ENCODE assay signal across 13 cellular contexts in the genomic region with DNA sequence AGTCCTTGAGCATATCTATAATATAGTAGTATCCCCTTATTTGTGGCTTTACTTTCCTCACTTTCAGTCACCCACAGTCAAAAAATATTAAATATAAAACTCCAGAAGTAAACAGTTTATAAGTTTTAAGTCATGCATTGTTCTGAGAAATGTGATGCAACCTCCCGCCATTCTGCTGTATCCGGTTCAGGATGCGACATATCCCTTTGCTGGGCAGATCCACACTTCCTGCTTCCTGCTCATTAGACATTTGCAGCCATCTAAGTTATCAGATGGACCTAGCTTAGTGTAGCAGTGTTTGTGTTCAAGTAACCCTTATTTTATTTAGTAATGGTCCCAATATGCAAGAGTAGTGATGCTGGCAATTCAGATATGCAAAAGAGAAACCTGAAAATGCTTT. TPM values are rescaled to one million over a fixed set of nuclear protein-coding genes. Genes with fewer than 3 reads are reported as not detected.
DNase-seq lines count a peak whose midpoint lies in the region; ATAC-seq, FAIRE-seq and TF ChIP-seq lines count a peak whose summit lies in the region.
"Had no signal": no experiment of that assay in that cellular context is flagged by ENCODE, and none has a peak within 500 bp of the region (broad histone marks: within the 10 kb centered on the region; RNA-seq: fewer than 3 reads in every experiment).

No MANE protein-coding gene starts in this region.

- H3K36me3 ChIP-seq in K562 (ENCODE audit: control insufficient read depth, insufficient read depth, low read length), result no peaks in the 10 kb centered on the region
- no peaks in the 10 kb centered on the region for H3K36me3 ChIP-seq in smooth muscle cell (ENCODE audit: low read depth)
- H3K36me3 ChIP-seq: BE2C had no signal

- BruUV-seq in K562 (replicated peaks; lab: Mats Ljungman, UMichigan), result no TSS peak

- 19% methylated on average over 3 of the region's 3 CpGs for WGBS in K562 (ENCODE audit: insufficient coverage, low coverage, missing lambda C conversion rate)
- 80% methylated on average over 3 of the region's 3 CpGs for WGBS in smooth muscle cell (ENCODE audit: low lambda C conversion rate)

- CTCF ChIA-PET in K562 (lab: Yijun Ruan, JAX; ENCODE audit: low intra/inter-chr PET ratio), result no interaction called here
- CTCF ChIA-PET in activated naive CD4-positive, alpha-beta T cell treated with anti-CD3 and anti-CD28 coated beads for 36 hours (lab: Charles Lee), result no interaction called here

- H3K27me3 ChIP-seq in K562 (ENCODE audit: control insufficient read depth in 2 of 2, insufficient read depth in 2 of 2, low read length in 2 of 2) (no peaks in the 10 kb centered on the region), smooth muscle cell (ENCODE audit: low read depth) (no peaks in the 10 kb centered on the region)

- H3K27me3 Mint-ChIP-seq in activated naive CD4-positive, alpha-beta T cell treated with anti-CD3 and anti-CD28 coated beads for 36 hours (ENCODE audit: low read depth), result peaks cover 7% of the 10 kb centered on the region

- peak; percentile 18 for DNase-seq in HT1080 (ENCODE audit: low read depth)
- no peak for DNase-seq in K562 (ENCODE audit: extremely low read depth in 1 of 4, low spot score in 3 of 4)
- peak; percentile 40 to 45 for DNase-seq in lung microvascular endothelial cell (ENCODE audit: low read depth in 2 of 2)
- DNase-seq in smooth muscle cell (lab: John Stamatoyannopoulos, UW; ENCODE audit: unreplicated experiment), result no peak
- DNase-seq in HuH-7.5 (ENCODE audit: low spot score), result no peak
- no peak for DNase-seq in activated naive CD4-positive, alpha-beta T cell treated with anti-CD3 and anti-CD28 coated beads for 36 hours
- no peak for DNase-seq in GOT3 (lab: John Stamatoyannopoulos, UW)
- DNase-seq: BE2C; CD4-positive, alpha-beta memory T cell; COR-L47 had no signal

- H3K36me3 Mint-ChIP-seq in activated naive CD4-positive, alpha-beta T cell treated with anti-CD3 and anti-CD28 coated beads for 36 hours (ENCODE audit: low read depth), result no peaks in the 10 kb centered on the region

- H3K4me3 Mint-ChIP-seq in activated naive CD4-positive, alpha-beta T cell treated with anti-CD3 and anti-CD28 coated beads for 36 hours, result no peak overlapping the region
- H3K4me3 Mint-ChIP-seq: CD4-positive, alpha-beta memory T cell had no signal

- H3K79me2 ChIP-seq in K562 (ENCODE audit: control insufficient read depth, insufficient read depth, low read length), result no peaks in the 10 kb centered on the region
- H3K79me2 ChIP-seq in smooth muscle cell (ENCODE audit: low read depth), result no peaks in the 10 kb centered on the region

- H3F3A ChIP-seq in smooth muscle cell (ENCODE audit: low read depth), result no peaks in the 10 kb centered on the region

- H3K4me2 ChIP-seq in K562 (ENCODE audit: insufficient read depth, low read length) (no peak overlapping the region), smooth muscle cell (no peak overlapping the region)
- H3K4me2 ChIP-seq: A549 had no signal

- TF ChIP-seq RAD21 in K562 (CRISPR knock-in tag; conservative IDR thresholded peaks at IDR 0.05 in 1 of 2, IDR thresholded peaks at IDR 0.05 in 1 of 2), result no peak

- H4K20me1 ChIP-seq in K562 (replicated peaks; ENCODE audit: control insufficient read depth, insufficient read depth, low read length) (no peaks in the 10 kb centered on the region), smooth muscle cell (ENCODE audit: low read depth) (no peaks in the 10 kb centered on the region)

- no peak for TF ChIP-seq POLR2A in K562 (conservative IDR thresholded peaks at IDR 0.05)

- H3K9me3 Mint-ChIP-seq in activated naive CD4-positive, alpha-beta T cell treated with anti-CD3 and anti-CD28 coated beads for 36 hours, result peaks cover 14% of the 10 kb centered on the region

- H2AFZ ChIP-seq in K562 (ENCODE audit: low read depth, low read length), result no peak overlapping the region
- H2AFZ ChIP-seq in smooth muscle cell (ENCODE audit: low read depth), result no peak overlapping the region

- TF ChIP-seq CTCF in K562 (IDR thresholded peaks at IDR 0.05 in 2 of 3, conservative IDR thresholded peaks at IDR 0.05 in 1 of 3; ENCODE audit: insufficient read depth in 2 of 3, low read depth in 1 of 3, low read length in 3 of 3) (no peak), smooth muscle cell (IDR thresholded peaks at IDR 0.05; ENCODE audit: borderline replicate concordance, insufficient read depth, poor library complexity, severe bottlenecking) (no peak)

- H3K27ac ChIP-seq in K562 (ENCODE audit: extremely low read depth, low read depth, low read length) (no peak overlapping the region), smooth muscle cell (ENCODE audit: low read depth) (no peak overlapping the region)
- H3K27ac ChIP-seq: A549, C4-2B had no signal

- in situ Hi-C loops in K562 (cut with MboI), result no loop called here

- H3K4me3 ChIP-seq in K562, result no peak overlapping the region
- H3K4me3 ChIP-seq in smooth muscle cell, result no peak overlapping the region
- H3K4me3 ChIP-seq: A549 had no signal

- peak; percentile 76 for ATAC-seq in K562

- no peak overlapping the region for H3K27ac Mint-ChIP-seq in activated naive CD4-positive, alpha-beta T cell treated with anti-CD3 and anti-CD28 coated beads for 36 hours
- H3K27ac Mint-ChIP-seq: CD4-positive, alpha-beta memory T cell had no signal

- no peak for FAIRE-seq in K562 (lab: Jason Lieb, UNC)
- FAIRE-seq: A549, H54 had no signal

- no peaks in the 10 kb centered on the region; a peak in 1 of 5 replicates for H3K4me1 ChIP-seq in K562 (replicated peaks in 1 of 2; ENCODE audit: control insufficient read depth in 2 of 2, insufficient read depth in 2 of 2, low read length in 2 of 2)
- H3K4me1 ChIP-seq in smooth muscle cell (ENCODE audit: low read depth), result no peaks in the 10 kb centered on the region
- H3K4me1 ChIP-seq: A549, BE2C had no signal

- H3K4me1 Mint-ChIP-seq in activated naive CD4-positive, alpha-beta T cell treated with anti-CD3 and anti-CD28 coated beads for 36 hours (ENCODE audit: low read depth), result no peaks in the 10 kb centered on the region

- TF ChIP-seq EP300 in K562 (IDR thresholded peaks at IDR 0.05; ENCODE audit: low read length), result no peak

- peaks cover 5% of the 10 kb centered on the region for H3K9me3 ChIP-seq in K562 (replicated peaks; ENCODE audit: control insufficient read depth, insufficient read depth, low read depth, low read length)
- H3K9me3 ChIP-seq in smooth muscle cell (replicated peaks; ENCODE audit: low read depth), result peaks cover 3% of the 10 kb centered on the region
- H3K9me3 ChIP-seq: A549, BE2C had no signal

- POLR2A ChIA-PET in K562 (lab: Yijun Ruan, JAX), result interaction anchor here (1.0 kb wide), 1 partner anchor 9 kb away, joined by 3 read pairs; no protein-coding TSS in a partner anchor

- H3K9me1 ChIP-seq in K562 (ENCODE audit: control insufficient read depth, insufficient read depth, low read length), result no peaks in the 10 kb centered on the region

- intact Hi-C loops in K562 (cut with micrococcal nuclease), result no loop called here
- intact Hi-C loops in activated naive CD4-positive, alpha-beta T cell treated with anti-CD3 and anti-CD28 coated beads for 36 hours (cut with micrococcal nuclease), result no loop called here

- no peak overlapping the region for H3K9ac ChIP-seq in K562 (ENCODE audit: insufficient read depth in 1 of 2, low read depth in 2 of 2, low read length in 2 of 2)
- H3K9ac ChIP-seq in smooth muscle cell (ENCODE audit: low read depth), result no peak overlapping the region

TF ChIP-seq in K562, 482 proteins besides CTCF, POLR2A, EP300 and RAD21 (continues in another document):
- TF ChIP-seq ZNF175 (CRISPR knock-in tag; IDR thresholded peaks at IDR 0.05; ENCODE audit: low read depth) (peak; percentile 62; the same call in 1 of the 2 replicates), ETV5 (CRISPR knock-in tag; IDR thresholded peaks at IDR 0.05; ENCODE audit: low read depth) (no peak)
- TF ChIP-seq, protein P1, sequence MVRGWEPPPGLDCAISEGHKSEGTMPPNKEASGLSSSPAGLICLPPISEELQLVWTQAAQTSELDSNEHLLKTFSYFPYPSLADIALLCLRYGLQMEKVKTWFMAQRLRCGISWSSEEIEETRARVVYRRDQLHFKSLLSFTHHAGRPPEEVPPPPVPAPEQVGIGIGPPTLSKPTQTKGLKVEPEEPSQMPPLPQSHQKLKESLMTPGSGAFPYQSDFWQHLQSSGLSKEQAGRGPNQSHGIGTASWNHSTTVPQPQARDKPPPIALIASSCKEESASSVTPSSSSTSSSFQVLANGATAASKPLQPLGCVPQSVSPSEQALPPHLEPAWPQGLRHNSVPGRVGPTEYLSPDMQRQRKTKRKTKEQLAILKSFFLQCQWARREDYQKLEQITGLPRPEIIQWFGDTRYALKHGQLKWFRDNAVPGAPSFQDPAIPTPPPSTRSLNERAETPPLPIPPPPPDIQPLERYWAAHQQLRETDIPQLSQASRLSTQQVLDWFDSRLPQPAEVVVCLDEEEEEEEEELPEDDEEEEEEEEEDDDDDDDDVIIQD (CRISPR knock-in tag; IDR thresholded peaks at IDR 0.05), result no peak

RNA-seq across cellular contexts. Expression of a gene that starts 38.9 kb away (rescaled TPM):
- total RNA-seq in HT1080 (2014; rRNA removed; shearing (Covaris generic)), result 31.1 and 31.5 TPM in 2 replicates
- polyA plus RNA-seq in HT1080 (2015; cell fraction: cytosol; rRNA removed), result 10.6 and 11.8 TPM in 2 replicates
- 15.2 and 17.5 TPM in 2 replicates for polyA plus RNA-seq in HT1080 (2015; cell fraction: nucleus; rRNA removed)
- 13.1 and 30.2 TPM in 2 replicates for total RNA-seq in K562 (2011; cell fraction: chromatin; rRNA removed; ENCODE audit: low replicate concordance)
- 8.0 and 9.3 TPM in 2 replicates for total RNA-seq in K562 (2011; cell fraction: nucleolus; rRNA removed)
- total RNA-seq in K562 (2011; cell fraction: nucleoplasm; rRNA removed), result 12.4 and 12.9 TPM in 2 replicates
- 36.4 and 37.0 TPM in 2 replicates for total RNA-seq in K562 (2014; rRNA removed)
- total RNA-seq in K562 (2014; rRNA removed; fragmentation: Illumina TruSeq; extraction: Trizol), result 46.9 and 51.6 TPM in 2 replicates
- 42.8 and 44.9 TPM in 2 replicates for total RNA-seq in K562 (2015; rRNA removed; fragmentation: Illumina TruSeq; extraction: Trizol)
- 26.8 and 32.7 TPM in 2 replicates for total RNA-seq in K562 (2021)
- 9.1 and 13.0 TPM in 2 replicates for polyA plus RNA-seq in K562 (2011; rRNA removed)
- polyA plus RNA-seq in K562 (2011; cell fraction: cytosol; rRNA removed), result 2.9 and 5.6 TPM in 2 replicates
- polyA plus RNA-seq in K562 (2011; cell fraction: nucleus; rRNA removed), result 9.9 and 10.5 TPM in 2 replicates
- polyA plus RNA-seq in K562 (2012), result 12.8 and 27.5 TPM in 2 replicates
- 34.8 and 40.8 TPM in 2 replicates for polyA plus RNA-seq in K562 (2014; fragmentation: Illumina TruSeq; extraction: Trizol)
- polyA plus RNA-seq in K562 (2014; fragmentation: Nextera tagmentation; extraction: Ambion mirVana), result 10 to 100 TPM; 11.1 to 25.7 TPM
- polyA plus RNA-seq in K562 (2014; rRNA removed), result 27.1 and 30.5 TPM in 2 replicates
- polyA minus RNA-seq in K562 (2011; rRNA and poly(A)+ RNA removed), result 30.2 and 32.3 TPM in 2 replicates
- 13.2 and 14.9 TPM in 2 replicates for polyA minus RNA-seq in K562 (2011; cell fraction: cytosol; rRNA and poly(A)+ RNA removed)
- 9.0 and 19.2 TPM in 2 replicates for polyA minus RNA-seq in K562 (2011; cell fraction: nucleus; rRNA and poly(A)+ RNA removed)
- 14.2 and 20.0 TPM in 2 replicates for total RNA-seq in lung microvascular endothelial cell
- 17.5 and 22.4 TPM in 2 replicates for total RNA-seq in smooth muscle cell
- 14.9 and 16.5 TPM in 2 replicates for polyA plus RNA-seq in smooth muscle cell
- total RNA-seq in activated naive CD4-positive, alpha-beta T cell treated with anti-CD3 and anti-CD28 coated beads for 36 hours, result 10 to 100 TPM; 21.4 to 21.6 TPM

Comparison
In these comparisons a context has a peak if more than half of its experiments do, and no peak if none do; other contexts are left out.
1. DNase-seq: peak in HT1080 (single experiment) and lung microvascular endothelial cell (2 of 2); none in K562 (0 of 4), smooth muscle cell (single experiment), HuH-7.5 (single experiment), activated naive CD4-positive, alpha-beta T cell treated with anti-CD3 and anti-CD28 coated beads for 36 hours (single experiment) and GOT3 (single experiment).